16 cellular contexts compared by ENCODE assay signal in the genomic region with DNA sequence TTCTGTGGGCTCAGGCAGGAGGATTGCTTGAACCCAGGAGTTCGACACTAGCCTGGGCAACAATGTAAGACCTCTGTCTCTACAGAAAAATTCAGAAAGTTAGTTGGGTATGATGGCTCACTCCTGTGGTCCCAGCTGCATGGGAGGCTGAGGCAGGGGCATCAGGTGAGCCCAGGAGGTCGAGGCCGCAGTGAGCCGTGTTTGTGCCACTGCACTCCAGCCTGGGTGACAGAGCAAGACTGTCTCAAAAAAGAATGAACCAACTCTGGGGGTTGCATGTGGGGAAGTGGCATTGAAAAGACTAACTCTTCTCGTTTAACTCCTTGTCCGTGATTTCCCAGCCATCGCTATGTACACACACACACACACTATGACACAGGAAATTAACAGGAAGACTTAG. TPM values are rescaled to one million over a fixed set of nuclear protein-coding genes. Genes with fewer than 3 reads are reported as not detected.
A peak's percentile ranks its signal among the peaks of the same experiment; 100 is the strongest.
DNase-seq lines count a peak whose midpoint lies in the region; ATAC-seq and TF ChIP-seq lines count a peak whose summit lies in the region.
"Had no signal": no experiment of that assay in that cellular context is flagged by ENCODE, and none has a peak within 500 bp of the region (broad histone marks: within the 10 kb centered on the region; RNA-seq: fewer than 3 reads in every experiment).

No MANE protein-coding gene starts in this region.

- TF ChIP-seq CTCF in endodermal cell (conservative IDR thresholded peaks at IDR 0.05) (no peak), type B pancreatic cell (conservative IDR thresholded peaks at IDR 0.05) (no peak)

- H3K27ac ChIP-seq in endodermal cell (ENCODE audit: low read depth, low read length) = no peak overlapping the region
- H3K27ac ChIP-seq: BLaER1 treated with 17β-estradiol and CSF1 and Interleukin-3, amounts not matched to agents 10 nM and 100 nM had no signal

- no peaks in the 10 kb centered on the region for H3K9me3 Mint-ChIP-seq in activated T-cell treated with anti-CD3 and anti-CD28 coated beads, Interleukin-2, amount 50 U/mL, for 24 hours
- H3K9me3 Mint-ChIP-seq in endodermal cell (no peaks in the 10 kb centered on the region), type B pancreatic cell (no peaks in the 10 kb centered on the region)
- H3K9me3 Mint-ChIP-seq: CD4-positive, CD25-positive, alpha-beta regulatory T cell; HFFc6 had no signal

- no peak overlapping the region for H3K9ac ChIP-seq in endodermal cell (ENCODE audit: extremely low read depth, low read length, poor library complexity, severe bottlenecking)

- WGBS in endodermal cell (ENCODE audit: insufficient coverage in 1 of 2, insufficient read length in 1 of 2), 2 experiments = 94 to 98% methylated on average over 4 to 7 of the region's 7 CpGs

- H3K4me1 ChIP-seq in endodermal cell (ENCODE audit: control insufficient read depth, insufficient read depth, low read length) = peaks cover 17% of the 10 kb centered on the region

- DNase-seq in activated T-cell treated with anti-CD3 and anti-CD28 coated beads, Interleukin-2, amount 50 U/mL, for 24 hours = no peak
- DNase-seq in activated T-cell treated with anti-CD3 and anti-CD28 coated beads for 4 hours (no peak), T-helper 17 cell (no peak), endodermal cell (peak; percentile 15), type B pancreatic cell (ENCODE audit: extremely low spot score, unreplicated experiment) (peak; percentile 50), SHP77 (lab: John Stamatoyannopoulos, UW) (no peak), HuH-7 (ENCODE audit: low spot score) (no peak)
- DNase-seq: ACHN; Calu3; CD4-positive, CD25-positive, alpha-beta regulatory T cell; DMS79; HCEC 1CT; HFFc6 had no signal

- H3K4me1 Mint-ChIP-seq in activated T-cell treated with anti-CD3 and anti-CD28 coated beads, Interleukin-2, amount 50 U/mL, for 24 hours (ENCODE audit: low read depth) = peaks cover 9% of the 10 kb centered on the region
- H3K4me1 Mint-ChIP-seq in T-helper 17 cell = peaks cover 7% of the 10 kb centered on the region
- peaks cover 10% of the 10 kb centered on the region for H3K4me1 Mint-ChIP-seq in endodermal cell
- H3K4me1 Mint-ChIP-seq in type B pancreatic cell (ENCODE audit: unreplicated experiment) = peaks cover 7% of the 10 kb centered on the region

- H3K4me3 Mint-ChIP-seq in activated T-cell treated with anti-CD3 and anti-CD28 coated beads, Interleukin-2, amount 50 U/mL, for 24 hours = no peak overlapping the region
- H3K4me3 Mint-ChIP-seq in T-helper 17 cell (no peak overlapping the region), endodermal cell (no peak overlapping the region), type B pancreatic cell (no peak overlapping the region)
- H3K4me3 Mint-ChIP-seq: CD4-positive, CD25-positive, alpha-beta regulatory T cell; HFFc6 had no signal

- no peaks in the 10 kb centered on the region for H3K27me3 ChIP-seq in endodermal cell (ENCODE audit: control insufficient read depth, insufficient read depth, low read length, poor library complexity, severe bottlenecking)
- H3K27me3 ChIP-seq: BLaER1 treated with 17β-estradiol and CSF1 and Interleukin-3, amounts not matched to agents 10 nM and 100 nM had no signal

- peak overlapping the region; percentile 66 for H3K27ac Mint-ChIP-seq in activated T-cell treated with anti-CD3 and anti-CD28 coated beads, Interleukin-2, amount 50 U/mL, for 24 hours
- H3K27ac Mint-ChIP-seq in T-helper 17 cell (peak overlapping the region; percentile 29), endodermal cell (peak overlapping the region; percentile 37), type B pancreatic cell (no peak overlapping the region)
- H3K27ac Mint-ChIP-seq: HFFc6 had no signal

- no peak for ATAC-seq in T-helper 17 cell
- ATAC-seq: GM12878, HepG2 had no signal

- no peaks in the 10 kb centered on the region for H3K9me3 ChIP-seq in T-helper 17 cell (ENCODE audit: control insufficient read depth, low read length, poor library complexity, severe bottlenecking)
- peaks cover 4% of the 10 kb centered on the region for H3K9me3 ChIP-seq in endodermal cell (ENCODE audit: control insufficient read depth, low read length)
- H3K9me3 ChIP-seq: BLaER1 treated with 17β-estradiol and CSF1 and Interleukin-3, amounts not matched to agents 10 nM and 100 nM had no signal

- peaks cover 91% of the 10 kb centered on the region for H3K36me3 Mint-ChIP-seq in activated T-cell treated with anti-CD3 and anti-CD28 coated beads, Interleukin-2, amount 50 U/mL, for 24 hours (ENCODE audit: low read depth)
- H3K36me3 Mint-ChIP-seq in T-helper 17 cell (ENCODE audit: low read depth) (peaks cover 3% of the 10 kb centered on the region), endodermal cell (ENCODE audit: low read depth) (peaks cover 57% of the 10 kb centered on the region), type B pancreatic cell (peaks cover 19% of the 10 kb centered on the region)

- H3K36me3 ChIP-seq in endodermal cell (ENCODE audit: control insufficient read depth, insufficient read depth, low read length) = peaks cover 84% of the 10 kb centered on the region

- no peak overlapping the region for H3K4me3 ChIP-seq in endodermal cell (ENCODE audit: low read length)
- H3K4me3 ChIP-seq: BLaER1 treated with 17β-estradiol and CSF1 and Interleukin-3, amounts not matched to agents 10 nM and 100 nM; GM12878 had no signal

- no peaks in the 10 kb centered on the region for H3K27me3 Mint-ChIP-seq in activated T-cell treated with anti-CD3 and anti-CD28 coated beads, Interleukin-2, amount 50 U/mL, for 24 hours
- H3K27me3 Mint-ChIP-seq in T-helper 17 cell (no peaks in the 10 kb centered on the region), endodermal cell (ENCODE audit: insufficient read depth) (no peaks in the 10 kb centered on the region), type B pancreatic cell (no peaks in the 10 kb centered on the region)
- H3K27me3 Mint-ChIP-seq: CD4-positive, CD25-positive, alpha-beta regulatory T cell had no signal

RNA-seq across cellular contexts. Expression of gene ENOPH1, which starts 26.9 kb away (rescaled TPM):
- 10 to 100 TPM; 18.3 to 22.4 TPM for total RNA-seq in T-helper 17 cell
- 10 to 100 TPM; 47.1 to 57.3 TPM for total RNA-seq in endodermal cell
- polyA plus RNA-seq in endodermal cell (2013, experiment 1 of 2) = 53.9 TPM
- 50.4 TPM for polyA plus RNA-seq in endodermal cell (2013, experiment 2 of 2)
- total RNA-seq in type B pancreatic cell (ENCODE audit: low replicate concordance) = 33.1 and 35.6 TPM in 2 replicates

RNA-seq across cellular contexts. Expression of gene HNRNPDL, which starts 27.0 kb away (rescaled TPM):
- total RNA-seq in T-helper 17 cell (100 to 1,000 TPM; 339 to 360 TPM), endodermal cell (100 to 1,000 TPM; 368 to 383 TPM), type B pancreatic cell (ENCODE audit: low replicate concordance) (267 and 448 TPM in 2 replicates)
- polyA plus RNA-seq in endodermal cell (2013, experiment 1 of 2) = 443 TPM
- polyA plus RNA-seq in endodermal cell (2013, experiment 2 of 2) = 434 TPM

Comparison
In these comparisons a context has a peak if more than half of its experiments do, and no peak if none do; other contexts are left out.
1. DNase-seq: peak in endodermal cell (single experiment) and type B pancreatic cell (single experiment); none in activated T-cell treated with anti-CD3 and anti-CD28 coated beads, Interleukin-2, amount 50 U/mL, for 24 hours (single experiment), activated T-cell treated with anti-CD3 and anti-CD28 coated beads for 4 hours (single experiment), T-helper 17 cell (0 of 3), SHP77 (0 of 2) and HuH-7 (single experiment).